ENCODE assay signal across 7 cellular contexts in the genomic region with DNA sequence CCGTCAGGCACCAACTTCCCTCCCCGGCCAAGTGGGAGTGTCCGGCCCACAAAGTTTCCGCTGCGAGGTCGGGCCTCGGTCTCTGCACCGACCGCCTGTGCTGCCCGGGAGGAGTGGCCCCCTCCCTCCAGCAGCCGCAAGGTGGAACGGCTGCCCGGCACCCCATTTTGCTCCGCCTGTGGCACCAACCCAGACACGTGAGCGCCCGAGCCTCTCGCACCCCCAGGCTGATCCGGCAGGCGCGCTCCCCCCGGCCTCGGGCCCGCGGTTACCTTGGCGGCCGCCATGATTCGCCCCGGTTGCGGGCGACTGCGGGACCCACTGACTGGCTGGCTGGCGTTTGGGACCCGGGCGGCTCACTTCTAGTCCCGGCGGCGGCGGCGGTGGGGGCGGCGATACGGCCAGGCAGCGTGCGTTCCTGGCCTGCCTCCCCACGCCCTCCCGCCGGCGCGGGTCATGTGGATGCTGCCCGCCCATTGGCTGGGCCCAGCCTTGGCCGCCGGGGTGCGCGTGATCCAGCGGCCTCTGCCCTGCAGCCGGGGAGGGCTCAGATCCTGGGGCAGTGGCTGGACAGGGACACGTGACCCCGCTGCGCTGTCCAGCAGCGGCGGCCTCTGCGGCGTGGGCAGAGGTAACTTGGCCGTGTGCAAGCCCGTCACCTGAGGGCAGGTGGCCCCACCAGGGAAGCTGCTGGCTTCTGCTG. TPM values are rescaled to one million over a fixed set of nuclear protein-coding genes. Genes with fewer than 3 reads are reported as not detected.
DNase-seq lines count a peak whose midpoint lies in the region; ATAC-seq lines count a peak whose summit lies in the region.

A gene with protein sequence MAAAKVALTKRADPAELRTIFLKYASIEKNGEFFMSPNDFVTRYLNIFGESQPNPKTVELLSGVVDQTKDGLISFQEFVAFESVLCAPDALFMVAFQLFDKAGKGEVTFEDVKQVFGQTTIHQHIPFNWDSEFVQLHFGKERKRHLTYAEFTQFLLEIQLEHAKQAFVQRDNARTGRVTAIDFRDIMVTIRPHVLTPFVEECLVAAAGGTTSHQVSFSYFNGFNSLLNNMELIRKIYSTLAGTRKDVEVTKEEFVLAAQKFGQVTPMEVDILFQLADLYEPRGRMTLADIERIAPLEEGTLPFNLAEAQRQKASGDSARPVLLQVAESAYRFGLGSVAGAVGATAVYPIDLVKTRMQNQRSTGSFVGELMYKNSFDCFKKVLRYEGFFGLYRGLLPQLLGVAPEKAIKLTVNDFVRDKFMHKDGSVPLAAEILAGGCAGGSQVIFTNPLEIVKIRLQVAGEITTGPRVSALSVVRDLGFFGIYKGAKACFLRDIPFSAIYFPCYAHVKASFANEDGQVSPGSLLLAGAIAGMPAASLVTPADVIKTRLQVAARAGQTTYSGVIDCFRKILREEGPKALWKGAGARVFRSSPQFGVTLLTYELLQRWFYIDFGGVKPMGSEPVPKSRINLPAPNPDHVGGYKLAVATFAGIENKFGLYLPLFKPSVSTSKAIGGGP (minus strand): TSS at position 429 of the 703 bp plus-strand sequence. CDS start 142 bp downstream, at position 287.

- intact Hi-C loops in sciatic nerve (cut with DNase I), result no loop called here

- peak; percentile 10 for DNase-seq in NCI-H1694 (lab: John Stamatoyannopoulos, UW)
- DNase-seq in T1000 (lab: John Stamatoyannopoulos, UW), result peak; percentile 74
- DNase-seq in astrocyte of the hippocampus (ENCODE audit: low read depth, low spot score), result peak; percentile 94
- peak; percentile 45 to 96 (median 88) for DNase-seq in hypothalamus (lab: John Stamatoyannopoulos, UW)
- DNase-seq in sciatic nerve (ENCODE audit: low spot score), result peak; percentile 95

- peak; percentile 45 for ATAC-seq in GM18499 (IDR thresholded peaks at IDR 0.05; ENCODE audit: insufficient read depth, unreplicated experiment)
- peak; percentile 73 for ATAC-seq in HG02840 (IDR thresholded peaks at IDR 0.05; ENCODE audit: low FRiP score, unreplicated experiment)
- peak; percentile 99 for ATAC-seq in sciatic nerve

RNA-seq across cellular contexts. Expression of the gene that starts here (rescaled TPM):
- total RNA-seq in sciatic nerve, result 33.5 TPM

Comparison
In these comparisons a context has a peak if more than half of its experiments do, and no peak if none do; other contexts are left out.
1. Peak in every context shown above with its lines: DNase-seq and ATAC-seq.
2. ATAC-seq: peak in every context shown above with its lines; median percentile 99 in sciatic nerve; 73 in HG02840; 45 in GM18499.
3. DNase-seq: peak in every context shown above with its lines; median percentile 95 in sciatic nerve; 94 in astrocyte of the hippocampus; 88 in hypothalamus; 74 in T1000; 10 in NCI-H1694.